21 cellular contexts compared by ENCODE assay signal in genomic region chr3:129366312-129366831, GRCh38.
A peak's percentile ranks its signal among the peaks of the same experiment; 100 is the strongest.
DNase-seq lines count a peak whose midpoint lies in the region; ATAC-seq and TF ChIP-seq lines count a peak whose summit lies in the region.
"Had no signal": no experiment of that assay in that cellular context is flagged by ENCODE, and none has a peak within 500 bp of the region (broad histone marks: within the 10 kb centered on the region; RNA-seq: fewer than 3 reads in every experiment).

No MANE protein-coding gene starts in this region.

- no peak overlapping the region for H2AFZ ChIP-seq in mammary epithelial cell (ENCODE audit: low read depth, low read length)
- H2AFZ ChIP-seq: GM23338 had no signal

- no peak overlapping the region for H3K4me3 Mint-ChIP-seq in glutamatergic neuron (ENCODE audit: unreplicated experiment)
- H3K4me3 Mint-ChIP-seq: CD8-positive, alpha-beta memory T cell; GM23338 had no signal

- 42 to 48% (median 46%) methylated on average over 14 to 16 of the region's 16 CpGs for whole genome bisulfite sequencing in psoas muscle, 3 donors
- WGBS in mammary epithelial cell (ENCODE audit: low coverage, missing lambda C conversion rate): 82% methylated on average over 15 of the region's 16 CpGs

- no TSS peak for BruUV-seq in mammary epithelial cell (replicated peaks; lab: Mats Ljungman, UMichigan)

- H3K4me1 ChIP-seq in psoas muscle (no peaks in the 10 kb centered on the region), mammary epithelial cell (ENCODE audit: insufficient read depth, low read length) (no peaks in the 10 kb centered on the region), foreskin keratinocyte (no peaks in the 10 kb centered on the region)
- H3K4me1 ChIP-seq: A549, SJCRH30 had no signal

- H3K27ac ChIP-seq in psoas muscle: no peak overlapping the region
- H3K27ac ChIP-seq in mammary epithelial cell (ENCODE audit: insufficient read depth, low read depth, low read length): no peak overlapping the region
- no peak overlapping the region for H3K27ac ChIP-seq in foreskin keratinocyte
- H3K27ac ChIP-seq: A549; BLaER1 treated with 17β-estradiol and CSF1 and Interleukin-3, amounts not matched to agents 10 nM and 100 nM; SJCRH30 had no signal

- H3K79me2 ChIP-seq in mammary epithelial cell (ENCODE audit: insufficient read depth, low read length): no peaks in the 10 kb centered on the region

- CTCF ChIA-PET in mammary epithelial cell (lab: Charles Lee; ENCODE audit: low non-redundant PET): no interaction called here

- DNase-seq in H7: peak; percentile 57
- peak; percentile 69 for DNase-seq in SW480 (ENCODE audit: low spot score)
- no peak for DNase-seq in glutamatergic neuron
- DNase-seq in psoas muscle: no peak
- no peak for DNase-seq in mammary epithelial cell
- DNase-seq in foreskin keratinocyte: no peak
- DNase-seq in NCI-H82 treated with DMSO at 0.1 percent for 48 hours (lab: John Stamatoyannopoulos, UW; ENCODE audit: unreplicated experiment): no peak
- DNase-seq: CD8-positive, alpha-beta memory T cell; DMS 273 treated with DMSO at 0.1 percent for 48 hours; IMR-90; Kasumi-1; MM.1S; NCI-H1105; NCI-H187 treated with DMSO at 0.1 percent for 48 hours; NCI-H526 treated with DMSO at 0.1 percent for 48 hours; RPMI8226; SJCRH30 had no signal

- no peak overlapping the region for H3K4me3 ChIP-seq in H7 (ENCODE audit: insufficient read depth, low read depth, low read length)
- no peak overlapping the region for H3K4me3 ChIP-seq in psoas muscle
- no peak overlapping the region for H3K4me3 ChIP-seq in mammary epithelial cell (replicated peaks in 1 of 3; ENCODE audit: insufficient read depth in 1 of 3, low read depth in 2 of 3, low read length in 3 of 3)
- H3K4me3 ChIP-seq: A549; BLaER1 treated with 17β-estradiol and CSF1 and Interleukin-3, amounts not matched to agents 10 nM and 100 nM; GM23338; SJCRH30 had no signal

- H3K36me3 Mint-ChIP-seq in glutamatergic neuron (ENCODE audit: unreplicated experiment): peaks cover 4% of the 10 kb centered on the region
- H3K36me3 Mint-ChIP-seq: CD8-positive, alpha-beta memory T cell had no signal

- H3K9me3 ChIP-seq in psoas muscle: no peaks in the 10 kb centered on the region
- H3K9me3 ChIP-seq in mammary epithelial cell (replicated peaks; ENCODE audit: insufficient read depth, low read length): no peaks in the 10 kb centered on the region
- H3K9me3 ChIP-seq: A549, SJCRH30 had no signal

- TF ChIP-seq CTCF in glutamatergic neuron (IDR thresholded peaks at IDR 0.05; ENCODE audit: partially characterized antibody, unreplicated experiment) (no peak), psoas muscle (IDR thresholded peaks at IDR 0.05) (no peak), mammary epithelial cell (conservative IDR thresholded peaks at IDR 0.05 in 1 of 2, IDR thresholded peaks at IDR 0.05 in 1 of 2; ENCODE audit: extremely low read depth in 1 of 2, insufficient read depth in 1 of 2, low read depth in 1 of 2, low read length in 2 of 2) (no peak), foreskin keratinocyte (conservative IDR thresholded peaks at IDR 0.05) (no peak)

- H3K4me2 ChIP-seq in mammary epithelial cell (ENCODE audit: insufficient read depth, low read depth, low read length): no peak overlapping the region
- H3K4me2 ChIP-seq: A549, GM23338 had no signal

- dilution Hi-C loops in mammary epithelial cell (cut with HindIII; ENCODE audit: low sequenced_read_pairs): no loop called here

- no peak overlapping the region for H3K9ac ChIP-seq in mammary epithelial cell (ENCODE audit: insufficient read depth, low read length)
- H3K9ac ChIP-seq: BLaER1 treated with 17β-estradiol and CSF1 and Interleukin-3, amounts not matched to agents 10 nM and 100 nM had no signal

- H3K27me3 ChIP-seq in H7 (ENCODE audit: control insufficient read depth, insufficient read depth, low read length): no peaks in the 10 kb centered on the region
- H3K27me3 ChIP-seq in psoas muscle (ENCODE audit: insufficient read depth in 3 of 3, low read length in 2 of 3): peaks cover 0 to 2% (median 0%) of the 10 kb centered on the region in 3 donors
- H3K27me3 ChIP-seq in mammary epithelial cell (ENCODE audit: insufficient read depth, low read length): no peaks in the 10 kb centered on the region
- H3K27me3 ChIP-seq in foreskin keratinocyte: peaks cover 4% of the 10 kb centered on the region
- H3K27me3 ChIP-seq: BLaER1 treated with 17β-estradiol and CSF1 and Interleukin-3, amounts not matched to agents 10 nM and 100 nM; SJCRH30 had no signal

- H3K27ac Mint-ChIP-seq in glutamatergic neuron (ENCODE audit: unreplicated experiment): peak overlapping the region; percentile 67
- H3K27ac Mint-ChIP-seq: GM23338 had no signal

- H3K36me3 ChIP-seq in H7 (replicated peaks; ENCODE audit: control insufficient read depth, insufficient read depth, low read length) (no peaks in the 10 kb centered on the region), psoas muscle (ENCODE audit: insufficient read depth in 1 of 2, low read depth in 1 of 2) (no peaks in the 10 kb centered on the region), mammary epithelial cell (ENCODE audit: insufficient read depth, low read length) (no peaks in the 10 kb centered on the region)
- H3K36me3 ChIP-seq: BLaER1 treated with 17β-estradiol and CSF1 and Interleukin-3, amounts not matched to agents 10 nM and 100 nM; SJCRH30 had no signal

- H3K4me1 Mint-ChIP-seq in glutamatergic neuron (ENCODE audit: low read depth, unreplicated experiment): peaks cover 8% of the 10 kb centered on the region
- H3K4me1 Mint-ChIP-seq: CD8-positive, alpha-beta memory T cell had no signal

- peaks cover 14% of the 10 kb centered on the region for H3K9me3 Mint-ChIP-seq in glutamatergic neuron (ENCODE audit: unreplicated experiment)
- H3K9me3 Mint-ChIP-seq: CD8-positive, alpha-beta memory T cell had no signal

- intact Hi-C loops in psoas muscle (cut with DNase I): no loop called here
- intact Hi-C loops in mammary epithelial cell (cut with micrococcal nuclease): no loop called here

- H4K20me1 ChIP-seq in mammary epithelial cell (ENCODE audit: insufficient read depth, low read length): no peaks in the 10 kb centered on the region
- H4K20me1 ChIP-seq: BLaER1 treated with 17β-estradiol and CSF1 and Interleukin-3, amounts not matched to agents 10 nM and 100 nM had no signal

- peaks cover 5% of the 10 kb centered on the region for H3K27me3 Mint-ChIP-seq in glutamatergic neuron (ENCODE audit: unreplicated experiment)

- in situ Hi-C loops in mammary epithelial cell (cut with MboI; ENCODE audit: low sequenced_read_pairs in 2 of 2): no loop called here

- ATAC-seq in psoas muscle (peak in 3 of 4 donors; percentile 21 to 36 (median 30)), HG02763 (IDR thresholded peaks at IDR 0.05; ENCODE audit: unreplicated experiment) (no peak), foreskin keratinocyte (no peak)
- ATAC-seq: GM23338 had no signal

Comparison
In these comparisons a context has a peak if more than half of its experiments do, and no peak if none do; other contexts are left out.
1. DNase-seq: peak in H7 (single experiment) and SW480 (single experiment); none in glutamatergic neuron (single experiment), psoas muscle (0 of 2), mammary epithelial cell (single experiment), foreskin keratinocyte (0 of 2) and NCI-H82 treated with DMSO at 0.1 percent for 48 hours (single experiment).
2. ATAC-seq: peak in psoas muscle (3 of 4); none in HG02763 (single experiment) and foreskin keratinocyte (single experiment).